7 cellular contexts compared by ENCODE assay signal in genomic region chr2:132257592-132258202, GRCh38.
DNase-seq lines count a peak whose midpoint lies in the region; ATAC-seq, FAIRE-seq and TF ChIP-seq lines count a peak whose summit lies in the region.
"Not testable (repeated sequence)": the region's sequence is repeated elsewhere in the genome, so short reads cannot be mapped to it uniquely, and the experiment has no call there.

No MANE protein-coding gene starts in this region.

- H3K4me3 Mint-ChIP-seq in activated T-helper 1 cell treated with anti-CD3 and anti-CD28 coated beads, Interleukin-12 subunit alpha, Interleukin-12 subunit beta, Interleukin-2, Interleukin-4 antibody, amounts not matched to agents 30 ng/mL and 10 ng/mL and 1 ng/mL, durations not matched to agents 14 hours and 24 hours and 36 hours = peak overlapping the region; percentile 30

- H3K9me3 ChIP-seq in parathyroid adenoma (ENCODE audit: control insufficient read depth, low read length) = not testable (repeated sequence)
- peaks cover 0 to 16% (median 0%) of the 10 kb centered on the region in 4 donors for H3K9me3 ChIP-seq in stomach

- H3K36me3 Mint-ChIP-seq in activated T-helper 1 cell treated with anti-CD3 and anti-CD28 coated beads, Interleukin-12 subunit alpha, Interleukin-12 subunit beta, Interleukin-2, Interleukin-4 antibody, amounts not matched to agents 30 ng/mL and 10 ng/mL and 1 ng/mL, durations not matched to agents 14 hours and 24 hours and 36 hours (ENCODE audit: low read depth) = not testable (repeated sequence)

- peak; percentile 1 for DNase-seq in GM13977 (ENCODE audit: low spot score)
- DNase-seq in activated T-helper 1 cell treated with anti-CD3 and anti-CD28 coated beads, Interleukin-12 subunit alpha, Interleukin-12 subunit beta, Interleukin-2, Interleukin-4 antibody, amounts not matched to agents 30 ng/mL and 10 ng/mL and 1 ng/mL, durations not matched to agents 14 hours and 24 hours and 36 hours (ENCODE audit: low spot score); bronchial epithelial cell (ENCODE audit: low read depth); foreskin keratinocyte; stomach: not testable (repeated sequence)
- DNase-seq in left kidney (ENCODE audit: low read depth, low spot score) = peak; percentile 75

- peaks cover 25% of the 10 kb centered on the region for H3K9me3 Mint-ChIP-seq in activated T-helper 1 cell treated with anti-CD3 and anti-CD28 coated beads, Interleukin-12 subunit alpha, Interleukin-12 subunit beta, Interleukin-2, Interleukin-4 antibody, amounts not matched to agents 30 ng/mL and 10 ng/mL and 1 ng/mL, durations not matched to agents 14 hours and 24 hours and 36 hours

- TF ChIP-seq CTCF in GM13977 (IDR thresholded peaks at IDR 0.05; ENCODE audit: extremely low read depth, insufficient read depth, missing control alignments); bronchial epithelial cell (IDR thresholded peaks at IDR 0.05; ENCODE audit: insufficient read depth, low read length, severe bottlenecking); foreskin keratinocyte (conservative IDR thresholded peaks at IDR 0.05); parathyroid adenoma (IDR thresholded peaks at IDR 0.05); stomach (IDR thresholded peaks at IDR 0.05): not testable (repeated sequence)

- not testable (repeated sequence) for H3K79me2 ChIP-seq in parathyroid adenoma

- not testable (repeated sequence) for H3K4me1 ChIP-seq in foreskin keratinocyte, parathyroid adenoma
- peaks cover 5 to 18% (median 17%) of the 10 kb centered on the region in 4 donors for H3K4me1 ChIP-seq in stomach

- peak; percentile 100 for FAIRE-seq in bronchial epithelial cell (lab: Jason Lieb, UNC)

- not testable (repeated sequence) for H3K4me1 Mint-ChIP-seq in activated T-helper 1 cell treated with anti-CD3 and anti-CD28 coated beads, Interleukin-12 subunit alpha, Interleukin-12 subunit beta, Interleukin-2, Interleukin-4 antibody, amounts not matched to agents 30 ng/mL and 10 ng/mL and 1 ng/mL, durations not matched to agents 14 hours and 24 hours and 36 hours (ENCODE audit: low read depth)

- ATAC-seq in foreskin keratinocyte = peak; percentile 42

- H3K9ac ChIP-seq in parathyroid adenoma = not testable (repeated sequence)

- not testable (repeated sequence) for H3K27me3 Mint-ChIP-seq in activated T-helper 1 cell treated with anti-CD3 and anti-CD28 coated beads, Interleukin-12 subunit alpha, Interleukin-12 subunit beta, Interleukin-2, Interleukin-4 antibody, amounts not matched to agents 30 ng/mL and 10 ng/mL and 1 ng/mL, durations not matched to agents 14 hours and 24 hours and 36 hours (ENCODE audit: insufficient read depth)

- intact Hi-C loops in activated T-helper 1 cell treated with anti-CD3 and anti-CD28 coated beads, Interleukin-12 subunit alpha, Interleukin-12 subunit beta, Interleukin-2, Interleukin-4 antibody, amounts not matched to agents 30 ng/mL and 10 ng/mL and 1 ng/mL, durations not matched to agents 14 hours and 24 hours and 36 hours (cut with micrococcal nuclease); stomach (cut with DNase I; ENCODE audit: low total_unique reads): not testable (repeated sequence)

- peak overlapping the region; percentile 58 for H3K4me2 ChIP-seq in parathyroid adenoma (ENCODE audit: low read length)

- not testable (repeated sequence) for H3K4me3 ChIP-seq in bronchial epithelial cell (ENCODE audit: low read depth, low read length)
- H3K4me3 ChIP-seq in parathyroid adenoma (ENCODE audit: low read depth, low read length) (peak overlapping the region; percentile 34), stomach (peak overlapping the region; percentile 32 to 51 (median 36))

- H3K27ac Mint-ChIP-seq in activated T-helper 1 cell treated with anti-CD3 and anti-CD28 coated beads, Interleukin-12 subunit alpha, Interleukin-12 subunit beta, Interleukin-2, Interleukin-4 antibody, amounts not matched to agents 30 ng/mL and 10 ng/mL and 1 ng/mL, durations not matched to agents 14 hours and 24 hours and 36 hours = not testable (repeated sequence)

- TF ChIP-seq POLR2A in stomach (IDR thresholded peaks at IDR 0.05) = not testable (repeated sequence)

- 4 to 13% (median 9%) methylated on average over 12 to 55 of the region's 55 CpGs for WGBS in stomach, 5 donors

- not testable (repeated sequence) for H3K27me3 ChIP-seq in bronchial epithelial cell (ENCODE audit: control insufficient read depth, insufficient read depth, low read length); parathyroid adenoma (ENCODE audit: control insufficient read depth, insufficient read depth, low read length)
- H3K27me3 ChIP-seq in foreskin keratinocyte = peaks cover 34% of the 10 kb centered on the region
- peaks cover 3 to 45% (median 21%) of the 10 kb centered on the region in 3 donors for H3K27me3 ChIP-seq in stomach

- H3K27ac ChIP-seq in foreskin keratinocyte, parathyroid adenoma, stomach: not testable (repeated sequence)

- H2AFZ ChIP-seq in parathyroid adenoma = not testable (repeated sequence)

- not testable (repeated sequence) for H3K36me3 ChIP-seq in bronchial epithelial cell (ENCODE audit: control insufficient read depth, insufficient read depth, low read length); parathyroid adenoma (ENCODE audit: control insufficient read depth, insufficient read depth, low read length); stomach

- in situ Hi-C loops in GM13977 (cut with MboI; ENCODE audit: low pct_unique_long_range_greater_than_20kb, low sequenced_read_pairs, unreplicated experiment) = not testable (repeated sequence)

- not testable (repeated sequence) for TF ChIP-seq EP300 in stomach (IDR thresholded peaks at IDR 0.05)
